20 cellular contexts compared by ENCODE assay signal in genomic region chr22:38300197-38300945, GRCh38. TPM values are rescaled to one million over a fixed set of nuclear protein-coding genes. Genes with fewer than 3 reads are reported as not detected.
DNase-seq lines count a peak whose midpoint lies in the region; ATAC-seq and TF ChIP-seq lines count a peak whose summit lies in the region.
"Had no signal": no experiment of that assay in that cellular context is flagged by ENCODE, and none has a peak within 500 bp of the region (broad histone marks: within the 10 kb centered on the region; RNA-seq: fewer than 3 reads in every experiment).

No MANE protein-coding gene starts in this region.

- no peaks in the 10 kb centered on the region; the same call in 1 of the 2 replicates for H3K4me1 ChIP-seq in H9 (ENCODE audit: insufficient read depth, low read length)
- H3K4me1 ChIP-seq in foreskin keratinocyte: peaks cover 17% of the 10 kb centered on the region
- peaks cover 28% of the 10 kb centered on the region for H3K4me1 ChIP-seq in osteoblast (ENCODE audit: insufficient read depth, low read length)
- peaks cover 0 to under 1% of the 10 kb centered on the region in 2 donors for H3K4me1 ChIP-seq in naive thymus-derived CD4-positive, alpha-beta T cell (ENCODE audit: control insufficient read depth in 2 of 2, insufficient read depth in 2 of 2, low read length in 2 of 2)

- H2AFZ ChIP-seq in H9 (ENCODE audit: low read length) (no peak overlapping the region), osteoblast (ENCODE audit: low read length) (no peak overlapping the region)
- H2AFZ ChIP-seq: parathyroid adenoma had no signal

- H3K79me2 ChIP-seq in H9 (ENCODE audit: insufficient read depth, low read length) (peaks cover 19% of the 10 kb centered on the region; the same call in 1 of the 2 replicates), osteoblast (ENCODE audit: insufficient read depth, low read length) (peaks cover 99% of the 10 kb centered on the region)

- POLR2A ChIA-PET in naive thymus-derived CD4-positive, alpha-beta T cell (lab: Charles Lee): no interaction called here

- H3K36me3 ChIP-seq in osteoblast (ENCODE audit: insufficient read depth, low read length): peaks cover 97% of the 10 kb centered on the region
- peaks cover 4 to 84% (median 10%) of the 10 kb centered on the region in 3 experiments for H3K36me3 ChIP-seq in naive thymus-derived CD4-positive, alpha-beta T cell (ENCODE audit: control insufficient read depth in 2 of 3, insufficient read depth in 3 of 3, low read length in 3 of 3)

- H3K9me3 ChIP-seq in H9 (ENCODE audit: control insufficient read depth, low read depth, low read length) (no peaks in the 10 kb centered on the region), osteoblast (ENCODE audit: low read depth, low read length) (no peaks in the 10 kb centered on the region)
- H3K9me3 ChIP-seq in naive thymus-derived CD4-positive, alpha-beta T cell (ENCODE audit: control insufficient read depth in 2 of 3, low read length in 3 of 3): no peaks in the 10 kb centered on the region
- H3K9me3 ChIP-seq: colonic mucosa had no signal

- no peak overlapping the region for H2BK12ac ChIP-seq in H9 (ENCODE audit: insufficient read length, low read depth, low read length)

- H3K27ac ChIP-seq in H9 (ENCODE audit: insufficient read length, low read depth, low read length): no peak overlapping the region
- peak overlapping the region; percentile 75 for H3K27ac ChIP-seq in foreskin keratinocyte
- peak overlapping the region; percentile 91 for H3K27ac ChIP-seq in osteoblast (ENCODE audit: low read depth, low read length)
- H3K27ac ChIP-seq in naive thymus-derived CD4-positive, alpha-beta T cell (ENCODE audit: low read depth, low read length): no peak overlapping the region
- H3K27ac ChIP-seq: colonic mucosa, KMS-11, parathyroid adenoma had no signal

- H2BK15ac ChIP-seq in H9 (ENCODE audit: low read depth, low read length): no peak overlapping the region

- no peak overlapping the region for H4K91ac ChIP-seq in H9 (ENCODE audit: insufficient read length, low read depth, low read length)

- H2BK120ac ChIP-seq in H9 (ENCODE audit: low read depth, low read length, poor library complexity, severe bottlenecking): no peak overlapping the region

- no peak overlapping the region for H2AK5ac ChIP-seq in H9 (ENCODE audit: insufficient read length, low read length)

- CTCF ChIA-PET in naive thymus-derived CD4-positive, alpha-beta T cell (lab: Charles Lee): interaction anchor here (1.3 kb wide), 1 partner anchor 188 kb away, joined by 6 read pairs; no protein-coding TSS in a partner anchor

- ATAC-seq in activated T-helper 17 cell treated with anti-CD3 and anti-CD28 coated beads, Interleukin-2, amount 50 U/mL, for 72 hours (replicated peaks): no peak
- ATAC-seq in foreskin keratinocyte (no peak), HG02623 (IDR thresholded peaks at IDR 0.05; ENCODE audit: unreplicated experiment) (no peak)
- ATAC-seq in naive thymus-derived CD4-positive, alpha-beta T cell: no peak
- ATAC-seq: activated CD8-positive, alpha-beta T cell treated with anti-CD3 and anti-CD28 coated beads, Interleukin-2, amount 10 ng/mL, durations not matched to agents 7 days and 5 days had no signal

- no peaks in the 10 kb centered on the region for H3K27me3 Mint-ChIP-seq in H9 (ENCODE audit: low read depth)
- H3K27me3 Mint-ChIP-seq in activated T-helper 17 cell treated with anti-CD3 and anti-CD28 coated beads, Interleukin-2, amount 50 U/mL, for 72 hours: no peaks in the 10 kb centered on the region
- no peaks in the 10 kb centered on the region for H3K27me3 Mint-ChIP-seq in naive thymus-derived CD4-positive, alpha-beta T cell
- H3K27me3 Mint-ChIP-seq: activated B cell treated with CpG ODN at 0.5 μM for 24 hours had no signal

- H3K36me3 Mint-ChIP-seq in H9 (ENCODE audit: insufficient read depth in 1 of 3, low read depth in 3 of 3): peaks cover 62 to 96% (median 93%) of the 10 kb centered on the region in 3 experiments
- H3K36me3 Mint-ChIP-seq in activated T-helper 17 cell treated with anti-CD3 and anti-CD28 coated beads, Interleukin-2, amount 50 U/mL, for 72 hours (ENCODE audit: low read depth): peaks cover 82% of the 10 kb centered on the region
- peaks cover 7 to 38% (median 8%) of the 10 kb centered on the region in 5 donors for H3K36me3 Mint-ChIP-seq in naive thymus-derived CD4-positive, alpha-beta T cell

- DNase-seq in H9 (no peak), foreskin keratinocyte (no peak), osteoblast (ENCODE audit: insufficient read length, low spot score, missing footprints) (no peak), medulla oblongata (ENCODE audit: extremely low spot score) (no peak)
- no peak for DNase-seq in effector CD4-positive, alpha-beta T cell
- no peak for DNase-seq in naive thymus-derived CD4-positive, alpha-beta T cell
- DNase-seq: activated B cell treated with CpG ODN at 0.5 μM for 24 hours; activated CD8-positive, alpha-beta T cell treated with anti-CD3 and anti-CD28 coated beads, Interleukin-2, amount 10 ng/mL, durations not matched to agents 7 days and 5 days; activated T-cell treated with anti-CD3 and anti-CD28 coated beads, Interleukin-2, amount 50 U/mL, for 1 hour; colonic mucosa; NCI-H1694; NCI-H2171 treated with DMSO at 0.1 percent for 48 hours; NCI-H524 treated with DMSO at 0.1 percent for 48 hours; T-helper 9 cell had no signal

- H3K9ac ChIP-seq in H9 (ENCODE audit: extremely low read depth, insufficient read length, low read length): no peak overlapping the region
- H3K9ac ChIP-seq: KMS-11, parathyroid adenoma had no signal

- H3K9me3 Mint-ChIP-seq in H9: no peaks in the 10 kb centered on the region; a peak in 1 of 5 replicates
- no peaks in the 10 kb centered on the region for H3K9me3 Mint-ChIP-seq in activated T-helper 17 cell treated with anti-CD3 and anti-CD28 coated beads, Interleukin-2, amount 50 U/mL, for 72 hours
- no peaks in the 10 kb centered on the region for H3K9me3 Mint-ChIP-seq in naive thymus-derived CD4-positive, alpha-beta T cell
- H3K9me3 Mint-ChIP-seq: activated B cell treated with CpG ODN at 0.5 μM for 24 hours, CD14-positive monocyte had no signal

- no peak for TF ChIP-seq CTCF in H9 (conservative IDR thresholded peaks at IDR 0.05)
- TF ChIP-seq CTCF in foreskin keratinocyte (conservative IDR thresholded peaks at IDR 0.05): no peak
- no peak for TF ChIP-seq CTCF in osteoblast (IDR thresholded peaks at IDR 0.05; ENCODE audit: extremely low read depth, low read depth, low read length)

- no peak overlapping the region for H2BK20ac ChIP-seq in H9 (ENCODE audit: low read depth, low read length, poor library complexity, severe bottlenecking)

- H3K27me3 ChIP-seq in H9 (ENCODE audit: insufficient read depth, low read length) (no peaks in the 10 kb centered on the region), foreskin keratinocyte (no peaks in the 10 kb centered on the region), osteoblast (ENCODE audit: insufficient read depth, low read length) (no peaks in the 10 kb centered on the region)
- H3K27me3 ChIP-seq in naive thymus-derived CD4-positive, alpha-beta T cell (ENCODE audit: control insufficient read depth in 2 of 2, insufficient read depth in 2 of 2, low read length in 2 of 2): no peaks in the 10 kb centered on the region
- H3K27me3 ChIP-seq: colonic mucosa had no signal

- no peak overlapping the region for H3K23ac ChIP-seq in H9 (ENCODE audit: insufficient read length, low read depth, low read length)

- no peak overlapping the region for H2BK5ac ChIP-seq in H9 (ENCODE audit: insufficient read length, low read length)

- H3K4me1 Mint-ChIP-seq in H9: peaks cover 10 to 24% of the 10 kb centered on the region in 2 experiments
- peaks cover 11% of the 10 kb centered on the region for H3K4me1 Mint-ChIP-seq in activated T-helper 17 cell treated with anti-CD3 and anti-CD28 coated beads, Interleukin-2, amount 50 U/mL, for 72 hours
- peaks cover 2 to 11% (median 3%) of the 10 kb centered on the region in 7 donors for H3K4me1 Mint-ChIP-seq in naive thymus-derived CD4-positive, alpha-beta T cell

- H4K20me1 ChIP-seq in H9 (ENCODE audit: control insufficient read depth, insufficient read depth, insufficient read length) (peaks cover 7% of the 10 kb centered on the region), osteoblast (ENCODE audit: insufficient read depth, low read length) (peaks cover 80% of the 10 kb centered on the region)

- no peak overlapping the region for H4K5ac ChIP-seq in H9 (ENCODE audit: insufficient read length, low read depth, low read length)

- no peak overlapping the region for H3K4me3 ChIP-seq in osteoblast (ENCODE audit: insufficient read depth, low read length)
- no peak overlapping the region for H3K4me3 ChIP-seq in naive thymus-derived CD4-positive, alpha-beta T cell (ENCODE audit: low read length)
- H3K4me3 ChIP-seq: colonic mucosa, lung had no signal

- no peak overlapping the region for H4K8ac ChIP-seq in H9 (replicated peaks; ENCODE audit: insufficient read length, low read depth, low read length)

- intact Hi-C loops in naive thymus-derived CD4-positive, alpha-beta T cell (cut with micrococcal nuclease): no loop called here

- peaks cover 6% of the 10 kb centered on the region for H3K79me1 ChIP-seq in H9 (ENCODE audit: insufficient read depth, low read depth, low read length, poor library complexity, severe bottlenecking)

- H3K56ac ChIP-seq in H9 (ENCODE audit: insufficient read length, low read depth, low read length): no peak overlapping the region

- H3K23me2 ChIP-seq in H9 (ENCODE audit: insufficient read length, low read depth, low read length, poor library complexity, severe bottlenecking): no peaks in the 10 kb centered on the region

- H3K4me3 Mint-ChIP-seq in H9: no peak overlapping the region
- no peak overlapping the region for H3K4me3 Mint-ChIP-seq in activated T-helper 17 cell treated with anti-CD3 and anti-CD28 coated beads, Interleukin-2, amount 50 U/mL, for 72 hours
- no peak overlapping the region for H3K4me3 Mint-ChIP-seq in naive thymus-derived CD4-positive, alpha-beta T cell
- H3K4me3 Mint-ChIP-seq: activated B cell treated with CpG ODN at 0.5 μM for 24 hours; activated CD8-positive, alpha-beta T cell treated with anti-CD3 and anti-CD28 coated beads, Interleukin-2, amount 10 ng/mL, durations not matched to agents 7 days and 5 days; CD14-positive monocyte had no signal

- no CpG with 5 or more reads among the region's 26 CpGs for WGBS in H9 (ENCODE audit: extremely low coverage, insufficient read length, low lambda C conversion rate)

- H3K14ac ChIP-seq in H9 (ENCODE audit: insufficient read depth, low read length): no peak overlapping the region

- H3K4ac ChIP-seq in H9 (ENCODE audit: low read depth, low read length): no peak overlapping the region

- H3K18ac ChIP-seq in H9 (ENCODE audit: insufficient read length, low read depth, low read length): no peak overlapping the region

- H3K4me2 ChIP-seq in H9 (ENCODE audit: insufficient read depth, insufficient read length, low read length) (no peak overlapping the region), osteoblast (ENCODE audit: insufficient read depth, low read length) (no peak overlapping the region)
- H3K4me2 ChIP-seq: KMS-11 had no signal

- no peak overlapping the region for H3T11ph ChIP-seq in H9 (ENCODE audit: low read length)

- H3K27ac Mint-ChIP-seq in H9: peak overlapping the region; percentile 79 to 95 (median 85); a peak in 4 of 7 replicates
- H3K27ac Mint-ChIP-seq in activated T-helper 17 cell treated with anti-CD3 and anti-CD28 coated beads, Interleukin-2, amount 50 U/mL, for 72 hours: peak overlapping the region; percentile 28
- H3K27ac Mint-ChIP-seq in naive thymus-derived CD4-positive, alpha-beta T cell: no peak overlapping the region
- H3K27ac Mint-ChIP-seq: activated B cell treated with CpG ODN at 0.5 μM for 24 hours; activated CD8-positive, alpha-beta T cell treated with anti-CD3 and anti-CD28 coated beads, Interleukin-2, amount 10 ng/mL, durations not matched to agents 7 days and 5 days had no signal

RNA-seq across cellular contexts. Expression of gene CSNK1E, which starts 16.9 kb away (rescaled TPM):
- total RNA-seq in H9 (2021): 230 and 236 TPM in 2 replicates
- 100 to 1,000 TPM; 123 to 132 TPM for total RNA-seq in activated T-helper 17 cell treated with anti-CD3 and anti-CD28 coated beads, Interleukin-2, amount 50 U/mL, for 72 hours
- total RNA-seq in foreskin keratinocyte: 194 and 204 TPM in 2 replicates
- 134 and 153 TPM in 2 replicates for polyA plus RNA-seq in foreskin keratinocyte
- 142 and 152 TPM in 2 replicates for total RNA-seq in osteoblast
- total RNA-seq in naive thymus-derived CD4-positive, alpha-beta T cell: 100 to 1,000 TPM in 2 of 5 experiments, 10 to 100 TPM in 3; 71.6 to 143 (median 91.9) TPM
- polyA plus RNA-seq in naive thymus-derived CD4-positive, alpha-beta T cell: 1 to 10 TPM; 5.6 to 8.1 TPM

RNA-seq across cellular contexts. Expression of gene TMEM184B, which starts 27.6 kb away (rescaled TPM):
- total RNA-seq in H9 (2021): 51.7 and 58.5 TPM in 2 replicates
- total RNA-seq in activated T-helper 17 cell treated with anti-CD3 and anti-CD28 coated beads, Interleukin-2, amount 50 U/mL, for 72 hours: 10 to 100 TPM; 31.5 to 36.5 TPM
- total RNA-seq in foreskin keratinocyte: 54.0 and 55.7 TPM in 2 replicates
- 37.1 and 43.9 TPM in 2 replicates for polyA plus RNA-seq in foreskin keratinocyte
- total RNA-seq in osteoblast: 29.8 and 30.0 TPM in 2 replicates
- total RNA-seq in naive thymus-derived CD4-positive, alpha-beta T cell: 10 to 100 TPM; 26.9 to 41.3 (median 35.0) TPM
- polyA plus RNA-seq in naive thymus-derived CD4-positive, alpha-beta T cell: 10 to 100 TPM in 1 of 2 donors, 1 to 10 TPM in 1; 9.0 to 19.5 TPM

Comparison
In these comparisons a context has a peak if more than half of its experiments do, and no peak if none do; other contexts are left out.
1. H3K27ac ChIP-seq: peak in foreskin keratinocyte (single experiment) and osteoblast (single experiment); none in H9 (single experiment) and naive thymus-derived CD4-positive, alpha-beta T cell (single experiment).
2. H3K27ac Mint-ChIP-seq: peak in H9 (3 of 3) and activated T-helper 17 cell treated with anti-CD3 and anti-CD28 coated beads, Interleukin-2, amount 50 U/mL, for 72 hours (single experiment); none in naive thymus-derived CD4-positive, alpha-beta T cell (0 of 9).